In the genomic region with DNA sequence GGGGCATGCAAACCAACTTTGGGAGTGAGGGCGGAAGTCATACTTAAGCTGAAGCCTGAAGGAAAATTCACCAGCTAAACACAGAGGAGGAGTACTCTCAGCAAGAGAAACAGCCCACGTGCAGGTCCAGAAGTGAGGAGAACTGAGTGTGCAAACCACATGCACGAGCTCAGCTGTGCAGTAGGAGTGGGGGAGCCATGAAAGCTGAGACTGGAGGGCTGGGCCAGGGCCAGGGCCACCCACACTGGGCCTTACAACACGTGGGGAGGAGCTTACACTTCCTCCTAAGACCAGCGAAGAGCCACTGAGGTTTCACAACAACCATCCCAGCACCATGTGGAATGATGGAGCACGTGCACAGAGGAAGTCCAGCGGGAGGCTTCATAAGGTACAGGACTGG, we compare ENCODE assay signal across 14 cellular contexts. TPM values are rescaled to one million over a fixed set of nuclear protein-coding genes. Genes with fewer than 3 reads are reported as not detected.
DNase-seq lines count a peak whose midpoint lies in the region; ATAC-seq, FAIRE-seq and TF ChIP-seq lines count a peak whose summit lies in the region.
"Had no signal": no experiment of that assay in that cellular context is flagged by ENCODE, and none has a peak within 500 bp of the region (broad histone marks: within the 10 kb centered on the region; RNA-seq: fewer than 3 reads in every experiment).

No MANE protein-coding gene starts in this region.

- no peaks in the 10 kb centered on the region for H3K36me3 Mint-ChIP-seq in MCF 10A (ENCODE audit: insufficient read depth, unreplicated experiment)

- no TSS peak for BruUV-seq in MCF 10A (replicated peaks; lab: Mats Ljungman, UMichigan)

- H3K27ac ChIP-seq in breast epithelium (no peak overlapping the region), gastroesophageal sphincter (no peak overlapping the region)
- H3K27ac ChIP-seq: left ventricle myocardium inferior, tibial nerve had no signal

- WGBS in gastroesophageal sphincter (ENCODE audit: low coverage in 1 of 2), 2 donors = 38 to 50% methylated on average over 5 to 7 of the region's 7 CpGs

- H3K4me3 ChIP-seq in breast epithelium (no peak overlapping the region), gastroesophageal sphincter (no peak overlapping the region), BE2C (ENCODE audit: low read depth, low read length) (no peak overlapping the region)
- H3K4me3 ChIP-seq: left ventricle myocardium inferior, tibial nerve had no signal

- H3K4me1 ChIP-seq in breast epithelium (no peaks in the 10 kb centered on the region), gastroesophageal sphincter (no peaks in the 10 kb centered on the region), BE2C (no peaks in the 10 kb centered on the region)
- H3K4me1 ChIP-seq: left ventricle myocardium inferior, tibial nerve had no signal

- ATAC-seq in gastroesophageal sphincter = peak; percentile 30

- H3K36me3 ChIP-seq in breast epithelium (no peaks in the 10 kb centered on the region), gastroesophageal sphincter (no peaks in the 10 kb centered on the region), BE2C (no peaks in the 10 kb centered on the region)
- H3K36me3 ChIP-seq: left ventricle myocardium inferior, tibial nerve had no signal

- peaks cover 9% of the 10 kb centered on the region for H3K9me3 Mint-ChIP-seq in MCF 10A (ENCODE audit: unreplicated experiment)

- CTCF ChIA-PET in MCF 10A (lab: Yijun Ruan, JAX) = interaction anchor here (0.6 to 3.1 kb wide), 14 partner anchors 9 to 563 kb away, joined by 3 to 31 read pairs (median 3); partner anchors contain the start of genes RARS1 and WWC1

- intact Hi-C loops in MCF 10A (cut with micrococcal nuclease) (no loop called here), breast epithelium (cut with DNase I; ENCODE audit: low total_unique reads) (no loop called here)

- H3K27ac Mint-ChIP-seq in MCF 10A (ENCODE audit: low read depth, unreplicated experiment) = no peak overlapping the region
- H3K27ac Mint-ChIP-seq: progenitor cell of endocrine pancreas had no signal

- peak; percentile 85 for DNase-seq in MCF 10A (ENCODE audit: unreplicated experiment)
- no peak for DNase-seq in breast epithelium (ENCODE audit: low spot score in 2 of 2)
- peak; percentile 87 for DNase-seq in SKM-1 (lab: John Stamatoyannopoulos, UW; ENCODE audit: unreplicated experiment)
- DNase-seq in NCI-H1930 (lab: John Stamatoyannopoulos, UW) = no peak
- DNase-seq in BE2C = no peak
- no peak for DNase-seq in GM13976 (ENCODE audit: low spot score)
- no peak for DNase-seq in GM12891 (ENCODE audit: insufficient read length, low spot score)
- DNase-seq: amniotic stem cell, left ventricle myocardium inferior, NCI-H146 had no signal

- TF ChIP-seq CTCF in MCF 10A (IDR thresholded peaks at IDR 0.05; ENCODE audit: unreplicated experiment) = no peak
- no peak for TF ChIP-seq CTCF in breast epithelium (IDR thresholded peaks at IDR 0.05)
- TF ChIP-seq CTCF in gastroesophageal sphincter (IDR thresholded peaks at IDR 0.05) = no peak
- TF ChIP-seq CTCF in BE2C (IDR thresholded peaks at IDR 0.05; ENCODE audit: low read depth, low read length) = no peak
- TF ChIP-seq CTCF in GM13976 (IDR thresholded peaks at IDR 0.05; ENCODE audit: borderline replicate concordance, control extremely low read depth, extremely low read depth, insufficient read depth, missing control alignments) = no peak

- H3K4me1 Mint-ChIP-seq in MCF 10A (ENCODE audit: insufficient read depth, unreplicated experiment) = peaks cover 8% of the 10 kb centered on the region

- in situ Hi-C loops in GM13976 (cut with MboI; ENCODE audit: low sequenced_read_pairs, unreplicated experiment) = no loop called here

- H3K27me3 ChIP-seq in breast epithelium = no peaks in the 10 kb centered on the region
- H3K27me3 ChIP-seq in gastroesophageal sphincter = peaks cover 27% of the 10 kb centered on the region
- H3K27me3 ChIP-seq in BE2C = 0 out of 2 replicates have a peak, but pooled peaks cover 2% of the 10 kb centered on the region
- H3K27me3 ChIP-seq: tibial nerve had no signal

- H3K9me3 ChIP-seq in breast epithelium = peaks cover 4 to 9% of the 10 kb centered on the region in 2 donors
- H3K9me3 ChIP-seq in gastroesophageal sphincter = peaks cover 0 to 22% (median 2%) of the 10 kb centered on the region in 3 donors
- no peaks in the 10 kb centered on the region for H3K9me3 ChIP-seq in BE2C

- POLR2A ChIA-PET in MCF 10A (lab: Yijun Ruan, JAX) = interaction anchor here (0.6 to 1.3 kb wide), 3 partner anchors 10 to 149 kb away, joined by 3 to 4 read pairs (median 3); partner anchors contain the start of gene WWC1

- TF ChIP-seq EP300 in gastroesophageal sphincter (IDR thresholded peaks at IDR 0.05) = no peak

- no peaks in the 10 kb centered on the region for H3K27me3 Mint-ChIP-seq in MCF 10A (ENCODE audit: insufficient read depth, unreplicated experiment)

- no peak overlapping the region for H3K4me3 Mint-ChIP-seq in MCF 10A (ENCODE audit: unreplicated experiment)

- FAIRE-seq in GM12891 (lab: Jason Lieb, UNC) = no peak
- FAIRE-seq: endothelial cell of umbilical vein had no signal

- TF ChIP-seq POLR2A in breast epithelium (IDR thresholded peaks at IDR 0.05) (no peak), gastroesophageal sphincter (IDR thresholded peaks at IDR 0.05) (no peak), GM12891 (IDR thresholded peaks at IDR 0.05; ENCODE audit: low read depth, low read length) (no peak)

TF ChIP-seq in GM12891, 5 proteins besides CTCF, POLR2A, EP300 and RAD21:
- TF ChIP-seq POLR2AphosphoS5 (IDR thresholded peaks at IDR 0.05; ENCODE audit: low read depth, low read length) (no peak), SPI1 (IDR thresholded peaks at IDR 0.05; ENCODE audit: low read depth, low read length) (no peak), PAX5 (IDR thresholded peaks at IDR 0.05; ENCODE audit: insufficient read depth, low read length, severe bottlenecking) (no peak), TAF1 (IDR thresholded peaks at IDR 0.05; ENCODE audit: low read depth, low read length) (no peak), POU2F2 (IDR thresholded peaks at IDR 0.05; ENCODE audit: low read depth, low read length) (no peak)

RNA-seq across cellular contexts. Expression of gene WWC1, which starts 9.3 kb away (rescaled TPM):
- total RNA-seq in MCF 10A (2022) = 27.8 and 47.0 TPM in 2 replicates
- total RNA-seq in breast epithelium = 10 to 100 TPM in 2 of 3 donors, under 1 TPM in 1; 0.96 to 59.9 (median 59.6) TPM
- total RNA-seq in gastroesophageal sphincter = 1 to 10 TPM in 3 of 4 donors, under 1 TPM in 1; 0.67 to 6.9 (median 3.8) TPM
- polyA plus RNA-seq in BE2C (2012; ENCODE audit: insufficient read depth, insufficient read length, low read depth) = 4.6 TPM
- polyA plus RNA-seq in GM12891 (2012; ENCODE audit: low read depth, missing spikeins) = 1.9 TPM

Comparison
In these comparisons a context has a peak if more than half of its experiments do, and no peak if none do; other contexts are left out.
1. DNase-seq: peak in MCF 10A (single experiment) and SKM-1 (single experiment); none in breast epithelium (0 of 2), NCI-H1930 (0 of 2), BE2C (single experiment), GM13976 (single experiment) and GM12891 (single experiment).